1 cellular context compared by ENCODE assay signal in the genomic region with DNA sequence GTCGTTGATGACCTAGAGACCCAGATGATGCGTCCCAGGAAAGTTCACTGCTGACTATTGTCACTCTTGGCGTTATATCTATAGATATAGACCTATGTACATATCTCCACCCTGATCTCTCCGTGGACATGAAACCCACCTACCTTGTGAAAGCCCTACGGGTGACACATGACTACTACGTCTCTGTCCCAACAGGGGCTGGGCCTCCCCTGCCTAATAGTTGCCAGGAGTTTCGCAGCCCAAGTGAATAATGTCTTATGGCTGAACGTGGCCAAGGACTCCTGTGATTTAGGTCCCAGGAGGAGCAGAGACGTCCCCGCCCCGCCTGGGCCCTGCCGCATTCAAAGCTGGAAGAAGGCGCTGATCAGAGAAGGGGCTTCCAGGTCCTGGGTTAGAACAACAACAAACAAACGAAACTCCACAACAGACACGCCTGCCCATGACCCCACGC.
TF ChIP-seq lines count a peak whose summit lies in the region.

No MANE protein-coding gene starts in this region.

TF ChIP-seq in HepG2, 621 proteins besides CTCF, POLR2A, EP300 and RAD21:
- TF ChIP-seq NFE2L1 (CRISPR knock-in tag; IDR thresholded peaks at IDR 0.05; ENCODE audit: borderline replicate concordance) (no peak), GZF1 (CRISPR knock-in tag; IDR thresholded peaks at IDR 0.05) (no peak), ZNF720 (CRISPR knock-in tag; IDR thresholded peaks at IDR 0.05) (no peak), SCMH1 (CRISPR knock-in tag; IDR thresholded peaks at IDR 0.05; ENCODE audit: borderline replicate concordance) (0 out of 2 replicates have a peak, but pooled peaks have one; percentile 52), TIGD3 (CRISPR knock-in tag; IDR thresholded peaks at IDR 0.05; ENCODE audit: borderline replicate concordance) (no peak), ZNF800 (CRISPR knock-in tag; IDR thresholded peaks at IDR 0.05) (0 out of 2 replicates have a peak, but pooled peaks have one; percentile 4), ZNF235 (CRISPR knock-in tag; IDR thresholded peaks at IDR 0.05; ENCODE audit: borderline replicate concordance) (no peak), ZNF652 (CRISPR knock-in tag; IDR thresholded peaks at IDR 0.05; ENCODE audit: borderline replicate concordance, low read depth) (no peak), PAXIP1 (CRISPR knock-in tag; conservative IDR thresholded peaks at IDR 0.05) (no peak), ZNF142 (CRISPR knock-in tag; IDR thresholded peaks at IDR 0.05) (no peak), ZNF616 (CRISPR knock-in tag; IDR thresholded peaks at IDR 0.05; ENCODE audit: low read depth) (no peak), ZFP37 (CRISPR knock-in tag; IDR thresholded peaks at IDR 0.05; ENCODE audit: borderline replicate concordance) (no peak), CC2D1A (CRISPR knock-in tag; IDR thresholded peaks at IDR 0.05) (no peak)
- TF ChIP-seq, protein P1, sequence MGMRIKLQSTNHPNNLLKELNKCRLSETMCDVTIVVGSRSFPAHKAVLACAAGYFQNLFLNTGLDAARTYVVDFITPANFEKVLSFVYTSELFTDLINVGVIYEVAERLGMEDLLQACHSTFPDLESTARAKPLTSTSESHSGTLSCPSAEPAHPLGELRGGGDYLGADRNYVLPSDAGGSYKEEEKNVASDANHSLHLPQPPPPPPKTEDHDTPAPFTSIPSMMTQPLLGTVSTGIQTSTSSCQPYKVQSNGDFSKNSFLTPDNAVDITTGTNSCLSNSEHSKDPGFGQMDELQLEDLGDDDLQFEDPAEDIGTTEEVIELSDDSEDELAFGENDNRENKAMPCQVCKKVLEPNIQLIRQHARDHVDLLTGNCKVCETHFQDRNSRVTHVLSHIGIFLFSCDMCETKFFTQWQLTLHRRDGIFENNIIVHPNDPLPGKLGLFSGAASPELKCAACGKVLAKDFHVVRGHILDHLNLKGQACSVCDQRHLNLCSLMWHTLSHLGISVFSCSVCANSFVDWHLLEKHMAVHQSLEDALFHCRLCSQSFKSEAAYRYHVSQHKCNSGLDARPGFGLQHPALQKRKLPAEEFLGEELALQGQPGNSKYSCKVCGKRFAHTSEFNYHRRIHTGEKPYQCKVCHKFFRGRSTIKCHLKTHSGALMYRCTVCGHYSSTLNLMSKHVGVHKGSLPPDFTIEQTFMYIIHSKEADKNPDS (CRISPR knock-in tag; IDR thresholded peaks at IDR 0.05) = no peak
- TF ChIP-seq, protein P2, sequence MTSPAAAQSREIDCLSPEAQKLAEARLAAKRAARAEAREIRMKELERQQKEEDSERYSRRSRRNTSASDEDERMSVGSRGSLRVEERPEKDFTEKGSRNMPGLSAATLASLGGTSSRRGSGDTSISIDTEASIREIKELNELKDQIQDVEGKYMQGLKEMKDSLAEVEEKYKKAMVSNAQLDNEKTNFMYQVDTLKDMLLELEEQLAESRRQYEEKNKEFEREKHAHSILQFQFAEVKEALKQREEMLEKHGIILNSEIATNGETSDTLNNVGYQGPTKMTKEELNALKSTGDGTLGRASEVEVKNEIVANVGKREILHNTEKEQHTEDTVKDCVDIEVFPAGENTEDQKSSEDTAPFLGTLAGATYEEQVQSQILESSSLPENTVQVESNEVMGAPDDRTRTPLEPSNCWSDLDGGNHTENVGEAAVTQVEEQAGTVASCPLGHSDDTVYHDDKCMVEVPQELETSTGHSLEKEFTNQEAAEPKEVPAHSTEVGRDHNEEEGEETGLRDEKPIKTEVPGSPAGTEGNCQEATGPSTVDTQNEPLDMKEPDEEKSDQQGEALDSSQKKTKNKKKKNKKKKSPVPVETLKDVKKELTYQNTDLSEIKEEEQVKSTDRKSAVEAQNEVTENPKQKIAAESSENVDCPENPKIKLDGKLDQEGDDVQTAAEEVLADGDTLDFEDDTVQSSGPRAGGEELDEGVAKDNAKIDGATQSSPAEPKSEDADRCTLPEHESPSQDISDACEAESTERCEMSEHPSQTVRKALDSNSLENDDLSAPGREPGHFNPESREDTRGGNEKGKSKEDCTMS (CRISPR knock-in tag; conservative IDR thresholded peaks at IDR 0.05) = no peak
TF ChIP-seq in HepG2: peak in this region for 2.
